ENCODE assay signal across 8 cellular contexts in genomic region chr3:101725192-101725889, GRCh38. TPM values are rescaled to one million over a fixed set of nuclear protein-coding genes. Genes with fewer than 3 reads are reported as not detected.
A peak's percentile ranks its signal among the peaks of the same experiment; 100 is the strongest.
DNase-seq lines count a peak whose midpoint lies in the region; ATAC-seq and TF ChIP-seq lines count a peak whose summit lies in the region.

No MANE protein-coding gene starts in this region.

- peak overlapping the region; percentile 66 for H3K4me2 ChIP-seq in parathyroid adenoma (ENCODE audit: low read length)

- TF ChIP-seq CTCF in AG10803 (conservative IDR thresholded peaks at IDR 0.05; ENCODE audit: low read length): no peak
- no peak for TF ChIP-seq CTCF in parathyroid adenoma (IDR thresholded peaks at IDR 0.05)

- H3K79me2 ChIP-seq in parathyroid adenoma: peaks cover 3% of the 10 kb centered on the region

- no peaks in the 10 kb centered on the region for H3K9me3 Mint-ChIP-seq in activated naive CD8-positive, alpha-beta T cell (ENCODE audit: low read depth)

- H3K4me3 Mint-ChIP-seq in activated naive CD8-positive, alpha-beta T cell: peak overlapping the region; percentile 97

- H3K27me3 ChIP-seq in parathyroid adenoma (ENCODE audit: control insufficient read depth, insufficient read depth, low read length): no peaks in the 10 kb centered on the region

- peaks cover 40% of the 10 kb centered on the region for H3K4me1 Mint-ChIP-seq in activated naive CD8-positive, alpha-beta T cell (ENCODE audit: low read depth)

- H3K4me1 ChIP-seq in parathyroid adenoma: no peaks in the 10 kb centered on the region

- H3K36me3 ChIP-seq in parathyroid adenoma (ENCODE audit: control insufficient read depth, insufficient read depth, low read length): no peaks in the 10 kb centered on the region

- peak overlapping the region; percentile 93 for H3K4me3 ChIP-seq in AG10803 (ENCODE audit: low read length)
- peak overlapping the region; percentile 98 for H3K4me3 ChIP-seq in parathyroid adenoma (ENCODE audit: low read depth, low read length)

- H3K27me3 Mint-ChIP-seq in activated naive CD8-positive, alpha-beta T cell: no peaks in the 10 kb centered on the region

- intact Hi-C loops in Right ventricle myocardium superior (cut with DNase I): no loop called here

- H2AFZ ChIP-seq in parathyroid adenoma: peak overlapping the region; percentile 87

- H3K27ac Mint-ChIP-seq in activated naive CD8-positive, alpha-beta T cell: peak overlapping the region; percentile 97

- DNase-seq in AG10803 (ENCODE audit: low read depth) (peak; percentile 6), RKO (ENCODE audit: low spot score) (peak; percentile 49), Right ventricle myocardium superior (peak; percentile 61), superior temporal gyrus (ENCODE audit: extremely low spot score) (no peak)

- ATAC-seq in GM19035 (IDR thresholded peaks at IDR 0.05; ENCODE audit: unreplicated experiment) (peak; percentile 24), HG03342 (IDR thresholded peaks at IDR 0.05; ENCODE audit: unreplicated experiment) (peak; percentile 13), Right ventricle myocardium superior (ENCODE audit: poor library complexity) (peak; percentile 27)

- no peaks in the 10 kb centered on the region for H3K9me3 ChIP-seq in parathyroid adenoma (ENCODE audit: control insufficient read depth, low read length)

- H3K36me3 Mint-ChIP-seq in activated naive CD8-positive, alpha-beta T cell: peaks cover 6% of the 10 kb centered on the region

- peak overlapping the region; percentile 80 for H3K27ac ChIP-seq in parathyroid adenoma

- no peak overlapping the region for H3K9ac ChIP-seq in parathyroid adenoma

RNA-seq across cellular contexts. Expression of gene CEP97, which starts 0.9 kb away (rescaled TPM):
- total RNA-seq in Right ventricle myocardium superior: 6.2 TPM

RNA-seq across cellular contexts. Expression of gene RPL24, which starts 38.8 kb away (rescaled TPM):
- total RNA-seq in Right ventricle myocardium superior: 765 TPM

RNA-seq across cellular contexts. Expression of gene ZBTB11, which starts 48.4 kb away (rescaled TPM):
- total RNA-seq in Right ventricle myocardium superior: 9.8 TPM

RNA-seq across cellular contexts. Expression of gene NXPE3, which starts 53.7 kb away (rescaled TPM):
- total RNA-seq in Right ventricle myocardium superior: 45.5 TPM
